7 cellular contexts compared by ENCODE assay signal in genomic region chr17:7897773-7898172, GRCh38. TPM values are rescaled to one million over a fixed set of nuclear protein-coding genes. Genes with fewer than 3 reads are reported as not detected.
DNase-seq lines count a peak whose midpoint lies in the region; TF ChIP-seq lines count a peak whose summit lies in the region.

No MANE protein-coding gene starts in this region.

- 0 out of 2 replicates have a peak, but pooled peaks cover 11% of the 10 kb centered on the region for H3K79me2 ChIP-seq in Karpas-422 (ENCODE audit: low read length)

- H3K27ac ChIP-seq in colonic mucosa, result no peak overlapping the region
- no peak overlapping the region for H3K27ac ChIP-seq in Karpas-422 (ENCODE audit: low read length)

- H3K9me3 ChIP-seq in colonic mucosa, result no peaks in the 10 kb centered on the region
- H3K9me3 ChIP-seq in Karpas-422 (ENCODE audit: low read length), result no peaks in the 10 kb centered on the region

- no peaks in the 10 kb centered on the region for H3K9me2 ChIP-seq in Karpas-422 (replicated peaks; ENCODE audit: insufficient read depth, low read length)

- H2AFZ ChIP-seq in Karpas-422 (ENCODE audit: low read length), result no peak overlapping the region

- H3K36me3 ChIP-seq in colonic mucosa (peaks cover 20% of the 10 kb centered on the region), Karpas-422 (ENCODE audit: insufficient read depth, low read length) (peaks cover 70% of the 10 kb centered on the region)

- peak; percentile 42 for TF ChIP-seq CTCF in colonic mucosa (IDR thresholded peaks at IDR 0.05)

- H3K4me2 ChIP-seq in Karpas-422 (ENCODE audit: low read depth, low read length, poor library complexity, severe bottlenecking), result no peak overlapping the region

- H3K27me3 ChIP-seq in colonic mucosa (no peaks in the 10 kb centered on the region), Karpas-422 (ENCODE audit: low read length) (no peaks in the 10 kb centered on the region)

- intact Hi-C loops in colonic mucosa (cut with DNase I), result no loop called here

- H3K9ac ChIP-seq in colonic mucosa (ENCODE audit: low read depth in 2 of 2, low read length in 2 of 2) (no peak overlapping the region), Karpas-422 (ENCODE audit: low read length) (no peak overlapping the region)

- no peak overlapping the region for H3K4me3 ChIP-seq in colonic mucosa
- no peak overlapping the region for H3K4me3 ChIP-seq in Karpas-422 (ENCODE audit: low read length)

- H4K20me1 ChIP-seq in Karpas-422 (ENCODE audit: insufficient read depth, low read depth, low read length), result 0 out of 2 replicates have a peak, but pooled peaks cover under 1% of the 10 kb centered on the region

- peak; percentile 70 for DNase-seq in EH (ENCODE audit: low read depth)
- peak; percentile 56 for DNase-seq in NCI-H2227 (lab: John Stamatoyannopoulos, UW; ENCODE audit: unreplicated experiment)
- DNase-seq in colonic mucosa, result no peak
- DNase-seq in lung microvascular endothelial cell (ENCODE audit: low read depth in 2 of 2), result peak; percentile 73 to 86
- no peak for DNase-seq in T-helper 1 cell
- no peak for DNase-seq in Karpas-422
- no peak for DNase-seq in effector CD8-positive, alpha-beta T cell (lab: John Stamatoyannopoulos, UW)

- no peaks in the 10 kb centered on the region for H3K4me1 ChIP-seq in colonic mucosa
- H3K4me1 ChIP-seq in Karpas-422 (ENCODE audit: low read length), result no peaks in the 10 kb centered on the region

RNA-seq across cellular contexts. Expression of gene CHD3, which starts 9.2 kb away (rescaled TPM):
- total RNA-seq in colonic mucosa (100 to 1,000 TPM in 1 of 2 donors, 10 to 100 TPM in 1; 56.3 to 108 TPM), lung microvascular endothelial cell (58.0 and 58.7 TPM in 2 replicates)
- total RNA-seq in Karpas-422 (2014; rRNA removed; shearing (Covaris generic); ENCODE audit: low replicate concordance), result 191 and 346 TPM in 2 replicates

RNA-seq across cellular contexts. Expression of gene RNF227, which starts 18.3 kb away (rescaled TPM):
- 1 to 10 TPM; 2.8 to 3.0 TPM for total RNA-seq in colonic mucosa
- total RNA-seq in lung microvascular endothelial cell, result 0.44 and 0.79 TPM in 2 replicates
- 2.1 and 3.5 TPM in 2 replicates for total RNA-seq in Karpas-422 (2014; rRNA removed; shearing (Covaris generic); ENCODE audit: low replicate concordance)

RNA-seq across cellular contexts. Expression of gene KCNAB3, which starts 31.9 kb away (rescaled TPM):
- total RNA-seq in colonic mucosa, result 1 to 10 TPM; 1.1 to 2.6 TPM
- 0.22 and 0.40 TPM in 2 replicates for total RNA-seq in lung microvascular endothelial cell
- total RNA-seq in Karpas-422 (2014; rRNA removed; shearing (Covaris generic); ENCODE audit: low replicate concordance), result 5.6 and 10.0 TPM in 2 replicates

RNA-seq across cellular contexts. Expression of gene TRAPPC1, which starts 34.0 kb away (rescaled TPM):
- 100 to 1,000 TPM; 116 to 129 TPM for total RNA-seq in colonic mucosa
- total RNA-seq in lung microvascular endothelial cell, result 48.8 and 54.7 TPM in 2 replicates
- total RNA-seq in Karpas-422 (2014; rRNA removed; shearing (Covaris generic); ENCODE audit: low replicate concordance), result 54.4 and 60.8 TPM in 2 replicates

RNA-seq across cellular contexts. Expression of gene CNTROB, which starts 34.2 kb away (rescaled TPM):
- total RNA-seq in colonic mucosa (10 to 100 TPM; 23.9 to 40.6 TPM), lung microvascular endothelial cell (10.5 and 11.9 TPM in 2 replicates)
- 14.6 and 28.5 TPM in 2 replicates for total RNA-seq in Karpas-422 (2014; rRNA removed; shearing (Covaris generic); ENCODE audit: low replicate concordance)

Comparison
In these comparisons a context has a peak if more than half of its experiments do, and no peak if none do; other contexts are left out.
1. DNase-seq: peak in EH (single experiment), NCI-H2227 (single experiment) and lung microvascular endothelial cell (2 of 2); none in colonic mucosa (single experiment), T-helper 1 cell (0 of 5), Karpas-422 (single experiment) and effector CD8-positive, alpha-beta T cell (single experiment).